ENCODE assay signal across 13 cellular contexts in genomic region chr14:61498303-61498702, GRCh38.
DNase-seq lines count a peak whose midpoint lies in the region; ATAC-seq and TF ChIP-seq lines count a peak whose summit lies in the region.
"Had no signal": no experiment of that assay in that cellular context is flagged by ENCODE, and none has a peak within 500 bp of the region (broad histone marks: within the 10 kb centered on the region; RNA-seq: fewer than 3 reads in every experiment).

No MANE protein-coding gene starts in this region.

- TF ChIP-seq POLR2A in Peyer's patch (IDR thresholded peaks at IDR 0.05), result no peak

- H3K27ac ChIP-seq in skeletal muscle tissue (ENCODE audit: low read depth, low read length), result peak overlapping the region; percentile 8
- peak overlapping the region in 2 of 4 donors; percentile 5 to 37 for H3K27ac ChIP-seq in Peyer's patch

- H3K27me3 Mint-ChIP-seq in T-helper 1 cell treated with Interleukin-12 subunit alpha and Interleukin-12 subunit beta and Interleukin-4 antibody, amounts not matched to agents 30 μg/mL and 1 μg/mL, for 36 hours (ENCODE audit: low read depth), result no peaks in the 10 kb centered on the region
- no peaks in the 10 kb centered on the region for H3K27me3 Mint-ChIP-seq in activated CD8-positive, alpha-beta T cell treated with anti-CD3 and anti-CD28 coated beads for 36 hours
- H3K27me3 Mint-ChIP-seq: stimulated activated naive B cell treated with anti-CD40 and anti-IgM and Interleukin-4, amounts not matched to agents 10 μg/mL and 1 μg/mL and 100 μg/mL, for 72 hours had no signal

- DNase-seq in T-helper 1 cell (no peak), glomerular visceral epithelial cell (ENCODE audit: extremely low spot score) (peak; percentile 79), ecto neural progenitor cell (ENCODE audit: low spot score) (no peak), NCI-H1048 (lab: John Stamatoyannopoulos, UW) (no peak), Peyer's patch (no peak)
- no peak for DNase-seq in activated CD8-positive, alpha-beta T cell treated with anti-CD3 and anti-CD28 coated beads for 36 hours
- DNase-seq: GDM1; NCI-H1092 treated with DMSO at 0.1 percent for 48 hours; NCI-H774; nephron progenitor cell; stimulated activated naive B cell treated with anti-CD40 and anti-IgM and Interleukin-4, amounts not matched to agents 10 μg/mL and 1 μg/mL and 100 μg/mL, for 72 hours had no signal

- H3K9me3 ChIP-seq in skeletal muscle tissue (ENCODE audit: control insufficient read depth in 3 of 3, low read length in 3 of 3), result no peaks in the 10 kb centered on the region
- no peaks in the 10 kb centered on the region for H3K9me3 ChIP-seq in Peyer's patch

- POLR2A ChIA-PET in activated CD8-positive, alpha-beta T cell treated with anti-CD3 and anti-CD28 coated beads for 36 hours (lab: Charles Lee), result interaction anchor here (8.6 kb wide), 1 partner anchor 20 kb away, joined by 100 read pairs; no protein-coding TSS in a partner anchor

- H3K4me3 Mint-ChIP-seq in T-helper 1 cell treated with Interleukin-12 subunit alpha and Interleukin-12 subunit beta and Interleukin-4 antibody, amounts not matched to agents 30 μg/mL and 1 μg/mL, for 36 hours, result no peak overlapping the region
- no peak overlapping the region for H3K4me3 Mint-ChIP-seq in activated CD8-positive, alpha-beta T cell treated with anti-CD3 and anti-CD28 coated beads for 36 hours
- H3K4me3 Mint-ChIP-seq: nephron progenitor cell; stimulated activated naive B cell treated with anti-CD40 and anti-IgM and Interleukin-4, amounts not matched to agents 10 μg/mL and 1 μg/mL and 100 μg/mL, for 72 hours had no signal

- no peak overlapping the region for H3K4me3 ChIP-seq in skeletal muscle tissue (ENCODE audit: low read length in 3 of 3)
- H3K4me3 ChIP-seq in Peyer's patch, result no peak overlapping the region

- H3K36me3 Mint-ChIP-seq in T-helper 1 cell treated with Interleukin-12 subunit alpha and Interleukin-12 subunit beta and Interleukin-4 antibody, amounts not matched to agents 30 μg/mL and 1 μg/mL, for 36 hours (ENCODE audit: low read depth), result peaks cover 43% of the 10 kb centered on the region
- H3K36me3 Mint-ChIP-seq in activated CD8-positive, alpha-beta T cell treated with anti-CD3 and anti-CD28 coated beads for 36 hours (ENCODE audit: low read depth), result peaks cover 67% of the 10 kb centered on the region

- intact Hi-C loops in activated CD8-positive, alpha-beta T cell treated with anti-CD3 and anti-CD28 coated beads for 36 hours (cut with micrococcal nuclease), result no loop called here

- H3K9ac ChIP-seq in skeletal muscle tissue (ENCODE audit: low read depth in 1 of 3, low read length in 3 of 3), result no peak overlapping the region

- no peaks in the 10 kb centered on the region for H3K27me3 ChIP-seq in skeletal muscle tissue (ENCODE audit: control insufficient read depth in 3 of 3, insufficient read depth in 3 of 3, low read length in 3 of 3)
- H3K27me3 ChIP-seq in Peyer's patch, result no peaks in the 10 kb centered on the region

- H3K36me3 ChIP-seq in skeletal muscle tissue (ENCODE audit: control insufficient read depth in 3 of 3, insufficient read depth in 3 of 3, low read length in 3 of 3) (peaks cover 0 to 3% (median 0%) of the 10 kb centered on the region in 3 donors), Peyer's patch (no peaks in the 10 kb centered on the region)

- no peak for TF ChIP-seq CTCF in activated CD8-positive, alpha-beta T cell treated with anti-CD3 and anti-CD28 coated beads for 36 hours (IDR thresholded peaks at IDR 0.05)
- TF ChIP-seq CTCF in Peyer's patch (IDR thresholded peaks at IDR 0.05), result no peak

- H3K4me1 ChIP-seq in skeletal muscle tissue (ENCODE audit: control insufficient read depth in 3 of 3, insufficient read depth in 3 of 3, low read length in 3 of 3) (peaks cover 6 to 8% (median 8%) of the 10 kb centered on the region in 3 donors), Peyer's patch (peaks cover 0 to 8% (median 2%) of the 10 kb centered on the region in 4 donors)

- CTCF ChIA-PET in activated CD8-positive, alpha-beta T cell treated with anti-CD3 and anti-CD28 coated beads for 36 hours (lab: Charles Lee), result interaction anchor here (8.8 kb wide), 1 partner anchor 21 kb away, joined by 94 read pairs; no protein-coding TSS in a partner anchor

- H3K9me3 Mint-ChIP-seq in T-helper 1 cell treated with Interleukin-12 subunit alpha and Interleukin-12 subunit beta and Interleukin-4 antibody, amounts not matched to agents 30 μg/mL and 1 μg/mL, for 36 hours, result no peaks in the 10 kb centered on the region
- H3K9me3 Mint-ChIP-seq in activated CD8-positive, alpha-beta T cell treated with anti-CD3 and anti-CD28 coated beads for 36 hours, result no peaks in the 10 kb centered on the region
- H3K9me3 Mint-ChIP-seq: nephron progenitor cell; stimulated activated naive B cell treated with anti-CD40 and anti-IgM and Interleukin-4, amounts not matched to agents 10 μg/mL and 1 μg/mL and 100 μg/mL, for 72 hours had no signal

- no peak for ATAC-seq in activated CD8-positive, alpha-beta T cell treated with anti-CD3 and anti-CD28 coated beads for 36 hours
- ATAC-seq: stimulated activated naive B cell treated with anti-CD40 and anti-IgM and Interleukin-4, amounts not matched to agents 10 μg/mL and 1 μg/mL and 100 μg/mL, for 72 hours had no signal

- peak overlapping the region; percentile 14 for H3K27ac Mint-ChIP-seq in T-helper 1 cell treated with Interleukin-12 subunit alpha and Interleukin-12 subunit beta and Interleukin-4 antibody, amounts not matched to agents 30 μg/mL and 1 μg/mL, for 36 hours
- peak overlapping the region; percentile 100 for H3K27ac Mint-ChIP-seq in activated CD8-positive, alpha-beta T cell treated with anti-CD3 and anti-CD28 coated beads for 36 hours
- H3K27ac Mint-ChIP-seq: nephron progenitor cell; stimulated activated naive B cell treated with anti-CD40 and anti-IgM and Interleukin-4, amounts not matched to agents 10 μg/mL and 1 μg/mL and 100 μg/mL, for 72 hours had no signal

- H3K4me1 Mint-ChIP-seq in T-helper 1 cell treated with Interleukin-12 subunit alpha and Interleukin-12 subunit beta and Interleukin-4 antibody, amounts not matched to agents 30 μg/mL and 1 μg/mL, for 36 hours (ENCODE audit: low read depth), result peaks cover 65% of the 10 kb centered on the region
- H3K4me1 Mint-ChIP-seq in activated CD8-positive, alpha-beta T cell treated with anti-CD3 and anti-CD28 coated beads for 36 hours (ENCODE audit: low read depth), result peaks cover 80% of the 10 kb centered on the region
